1 cellular context compared by ENCODE assay signal in genomic region chr7:155462163-155462735, GRCh38.
TF ChIP-seq lines count a peak whose summit lies in the region.

No MANE protein-coding gene starts in this region.

TF ChIP-seq in H1, 55 proteins besides CTCF, POLR2A, EP300 and RAD21:
- TF ChIP-seq SUZ12 (IDR thresholded peaks at IDR 0.05; ENCODE audit: low read length): peak; percentile 94
- peak; percentile 93 for TF ChIP-seq EZH2 (IDR thresholded peaks at IDR 0.05; ENCODE audit: low read depth, low read length, severe bottlenecking)
- no peak for TF ChIP-seq HDAC2 (IDR thresholded peaks at IDR 0.05; ENCODE audit: borderline replicate concordance in 1 of 2, low read depth in 2 of 2, low read length in 2 of 2)
- TF ChIP-seq JUN (IDR thresholded peaks at IDR 0.05; ENCODE audit: low read depth, low read length): no peak
- no peak for TF ChIP-seq SIN3A (conservative IDR thresholded peaks at IDR 0.05 in 1 of 2, IDR thresholded peaks at IDR 0.05 in 1 of 2; ENCODE audit: low read depth in 1 of 2, low read length in 2 of 2)
- no peak for TF ChIP-seq EGR1 (IDR thresholded peaks at IDR 0.05; ENCODE audit: borderline replicate concordance, low read depth, low read length)
- peak; percentile 93 for TF ChIP-seq RNF2 (IDR thresholded peaks at IDR 0.05; ENCODE audit: borderline replicate concordance, low read depth, low read length, missing control alignments, poor library complexity, severe bottlenecking)
- peak; percentile 89; the same call in 1 of the 2 replicates for TF ChIP-seq CBX8 (IDR thresholded peaks at IDR 0.05; ENCODE audit: borderline replicate concordance, low read depth, low read length)
